Comparison of ENCODE assay signal across 18 cellular contexts in the genomic region with DNA sequence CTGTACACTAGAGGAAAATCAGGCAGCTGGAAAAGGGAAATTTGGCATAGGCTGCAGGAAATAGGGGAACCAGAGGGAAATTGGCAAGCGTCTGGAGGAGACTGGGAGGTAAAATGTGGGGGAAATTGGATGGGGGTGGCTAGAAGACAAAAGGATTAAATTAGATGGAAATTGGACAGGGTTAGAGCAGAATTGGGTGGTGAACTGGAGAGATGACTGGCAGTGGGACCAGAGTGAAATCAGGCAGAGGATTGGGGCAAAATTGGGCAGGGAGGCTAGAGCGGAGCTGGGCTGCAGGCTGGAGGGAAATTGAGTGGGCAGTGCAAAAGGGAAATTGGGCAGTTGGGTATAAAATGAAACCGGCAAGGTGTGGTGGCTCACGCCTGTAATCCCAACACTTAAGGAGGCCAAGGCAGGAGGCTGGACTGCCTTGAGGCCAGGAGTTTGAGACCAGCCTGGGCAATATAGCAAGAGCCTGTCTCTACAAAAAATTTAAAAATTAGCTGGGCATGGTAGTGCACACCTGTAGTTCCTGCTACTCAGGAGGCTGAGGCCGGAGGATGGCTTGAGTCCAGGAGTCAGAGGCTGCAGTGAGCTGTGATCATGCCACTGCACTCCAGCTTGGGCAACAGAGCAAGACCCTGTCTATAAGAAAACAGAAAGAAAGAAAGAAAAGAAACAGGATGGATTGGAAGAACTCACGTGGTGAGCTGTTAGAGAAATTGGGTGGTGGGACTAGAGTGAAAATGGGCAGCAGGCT. TPM values are rescaled to one million over a fixed set of nuclear protein-coding genes. Genes with fewer than 3 reads are reported as not detected.
"Had no signal": no experiment of that assay in that cellular context is flagged by ENCODE, and none has a peak within 500 bp of the region (broad histone marks: within the 10 kb centered on the region; RNA-seq: fewer than 3 reads in every experiment).

No MANE protein-coding gene starts in this region.

- H3K27me3 ChIP-seq: brain microvascular endothelial cell, gastrocnemius medialis, heart left ventricle, right atrium auricular region, tibial nerve had no signal

- DNase-seq: activated naive CD4-positive, alpha-beta T cell treated with anti-CD3 and anti-CD28 coated beads for 36 hours; brain microvascular endothelial cell; effector CD4-positive, alpha-beta T cell; gastrocnemius medialis; heart left ventricle; mesendoderm; natural killer cell; occipital lobe; SK-N-SH; stimulated activated CD4-positive, alpha-beta T cell treated with anti-CD3 and anti-CD28 coated beads, Interleukin-12 subunit alpha, Interleukin-12 subunit beta, amount 100 ng/mL, for 4 hours; stimulated activated CD4-positive, alpha-beta T cell treated with anti-CD3 and anti-CD28 coated beads, Interleukin-1b, Interleukin-23, amount 100 ng/mL, for 48 hours; stimulated activated CD8-positive, alpha-beta memory T cell treated with anti-CD3 and anti-CD28 coated beads, Interleukin-4, amount 100 ng/mL, for 48 hours; stimulated activated naive CD4-positive, alpha-beta T cell treated with Interleukin-2 at 50 U/mL for 16 hours; T1000 had no signal

- H3K27ac ChIP-seq: brain microvascular endothelial cell, gastrocnemius medialis, heart left ventricle, right atrium auricular region, tibial nerve had no signal

- H3K4me1 ChIP-seq: heart left ventricle, right atrium auricular region had no signal

- H3K36me3 Mint-ChIP-seq: natural killer cell had no signal

- H3K27ac Mint-ChIP-seq: activated naive CD4-positive, alpha-beta T cell treated with anti-CD3 and anti-CD28 coated beads for 36 hours; natural killer cell; progenitor cell of endocrine pancreas had no signal

- H3K4me3 ChIP-seq: gastrocnemius medialis, heart left ventricle, right atrium auricular region, tibial nerve had no signal

- H3K4me3 Mint-ChIP-seq: activated naive CD4-positive, alpha-beta T cell treated with anti-CD3 and anti-CD28 coated beads for 36 hours; natural killer cell had no signal

- ATAC-seq: esophagus mucosa, gastrocnemius medialis, heart left ventricle, natural killer cell had no signal

- H3K9me3 ChIP-seq: gastrocnemius medialis, heart left ventricle, right atrium auricular region, SK-N-SH, tibial nerve had no signal

- H3K4me2 ChIP-seq: SK-N-SH had no signal

- H3K27me3 Mint-ChIP-seq: progenitor cell of endocrine pancreas had no signal

- H3K9me3 Mint-ChIP-seq: activated naive CD4-positive, alpha-beta T cell treated with anti-CD3 and anti-CD28 coated beads for 36 hours; natural killer cell had no signal

RNA-seq across cellular contexts. Expression of gene TYROBP, which starts 35.6 kb away (rescaled TPM):
- total RNA-seq: activated naive CD4-positive, alpha-beta T cell treated with anti-CD3 and anti-CD28 coated beads for 36 hours; progenitor cell of endocrine pancreas had no signal
- polyA plus RNA-seq: SK-N-SH had no signal

RNA-seq across cellular contexts. Expression of gene HCST, which starts 41.4 kb away (rescaled TPM):
- total RNA-seq: occipital lobe, progenitor cell of endocrine pancreas had no signal
